22 cellular contexts compared by ENCODE assay signal in the genomic region with DNA sequence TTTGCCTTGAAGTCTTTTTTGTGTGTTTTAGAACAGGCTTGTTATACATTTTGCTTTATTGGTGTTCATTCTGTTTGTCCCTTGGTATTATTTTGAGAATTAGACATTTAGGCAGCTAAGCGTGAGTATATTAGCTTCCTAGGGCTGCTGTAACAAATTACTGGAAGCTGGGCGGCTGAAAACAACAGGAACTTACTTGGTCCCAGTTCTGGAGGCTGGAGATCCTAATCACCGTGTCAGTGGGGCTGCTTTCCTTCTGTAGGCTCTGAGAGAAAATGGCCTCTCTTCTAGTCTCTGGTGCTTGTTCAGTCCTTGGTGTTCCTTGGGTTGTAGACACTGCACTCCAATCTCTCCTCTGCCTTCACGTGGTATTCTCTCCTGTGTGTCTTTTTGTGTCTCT.
A peak's percentile ranks its signal among the peaks of the same experiment; 100 is the strongest.
DNase-seq lines count a peak whose midpoint lies in the region; ATAC-seq and TF ChIP-seq lines count a peak whose summit lies in the region.
"Had no signal": no experiment of that assay in that cellular context is flagged by ENCODE, and none has a peak within 500 bp of the region (broad histone marks: within the 10 kb centered on the region; RNA-seq: fewer than 3 reads in every experiment).

No MANE protein-coding gene starts in this region.

- POLR2A ChIA-PET in CD4-positive, alpha-beta memory T cell (lab: Charles Lee; ENCODE audit: partially characterized antibody), result no interaction called here

- intact Hi-C loops in CD4-positive, alpha-beta memory T cell (cut with micrococcal nuclease), result no loop called here

- peaks cover 11% of the 10 kb centered on the region for H3K4me1 ChIP-seq in CD4-positive, alpha-beta memory T cell (ENCODE audit: insufficient read depth, low read length)
- no peaks in the 10 kb centered on the region for H3K4me1 ChIP-seq in foreskin keratinocyte
- H3K4me1 ChIP-seq: neural progenitor cell had no signal

- no peaks in the 10 kb centered on the region for H3K9me3 ChIP-seq in CD4-positive, alpha-beta memory T cell (ENCODE audit: control insufficient read depth in 1 of 2, low read length in 2 of 2)
- H3K9me3 ChIP-seq in MG63, result no peaks in the 10 kb centered on the region
- H3K9me3 ChIP-seq: SJSA1, tibial nerve had no signal

- peaks cover 18 to 56% of the 10 kb centered on the region in 2 donors for H3K36me3 Mint-ChIP-seq in CD4-positive, alpha-beta memory T cell
- H3K36me3 Mint-ChIP-seq in endothelial cell (ENCODE audit: low read depth, unreplicated experiment), result peaks cover 22% of the 10 kb centered on the region
- peaks cover 10% of the 10 kb centered on the region for H3K36me3 Mint-ChIP-seq in neural crest cell (ENCODE audit: low read depth)

- H3K9me3 Mint-ChIP-seq in CD4-positive, alpha-beta memory T cell, result peaks cover 0 to 6% (median 0%) of the 10 kb centered on the region in 8 donors
- no peaks in the 10 kb centered on the region for H3K9me3 Mint-ChIP-seq in endothelial cell (ENCODE audit: unreplicated experiment)
- no peaks in the 10 kb centered on the region for H3K9me3 Mint-ChIP-seq in neural crest cell
- H3K9me3 Mint-ChIP-seq: neural progenitor cell had no signal

- H3K4me3 ChIP-seq in CD4-positive, alpha-beta memory T cell (ENCODE audit: low read length in 2 of 2), result no peak overlapping the region
- H3K4me3 ChIP-seq in MG63, result no peak overlapping the region
- H3K4me3 ChIP-seq: neural progenitor cell, SJSA1, tibial nerve had no signal

- ATAC-seq in SK-N-SH treated with all-trans-retinoic acid at 6 μM for 48 hours, result no peak
- no peak for ATAC-seq in foreskin keratinocyte
- ATAC-seq: activated CD8-positive, alpha-beta memory T cell treated with anti-CD3 and anti-CD28 coated beads, Interleukin-2, amount 10 ng/mL, durations not matched to agents 7 days and 5 days; PC-3 had no signal

- peaks cover 13 to 27% (median 16%) of the 10 kb centered on the region in 4 donors for H3K4me1 Mint-ChIP-seq in CD4-positive, alpha-beta memory T cell
- H3K4me1 Mint-ChIP-seq in endothelial cell (ENCODE audit: unreplicated experiment) (peaks cover 21% of the 10 kb centered on the region), neural crest cell (peaks cover 23% of the 10 kb centered on the region)

- no peaks in the 10 kb centered on the region for H3K27me3 Mint-ChIP-seq in CD4-positive, alpha-beta memory T cell
- peaks cover 8% of the 10 kb centered on the region for H3K27me3 Mint-ChIP-seq in endothelial cell (ENCODE audit: unreplicated experiment)
- no peaks in the 10 kb centered on the region for H3K27me3 Mint-ChIP-seq in neural crest cell (ENCODE audit: low read depth)
- H3K27me3 Mint-ChIP-seq: activated CD8-positive, alpha-beta memory T cell treated with anti-CD3 and anti-CD28 coated beads, Interleukin-2, amount 10 ng/mL, durations not matched to agents 7 days and 5 days had no signal

- H3K4me3 Mint-ChIP-seq in CD4-positive, alpha-beta memory T cell, result no peak overlapping the region
- H3K4me3 Mint-ChIP-seq in endothelial cell (ENCODE audit: unreplicated experiment) (no peak overlapping the region), neural crest cell (no peak overlapping the region)
- H3K4me3 Mint-ChIP-seq: activated CD8-positive, alpha-beta memory T cell treated with anti-CD3 and anti-CD28 coated beads, Interleukin-2, amount 10 ng/mL, durations not matched to agents 7 days and 5 days; neural progenitor cell had no signal

- CTCF ChIA-PET in CD4-positive, alpha-beta memory T cell (lab: Charles Lee; ENCODE audit: partially characterized antibody), result interaction anchor here (0.6 to 1.4 kb wide), 3 partner anchors 24 to 186 kb away, joined by 3 to 4 read pairs (median 3); no protein-coding TSS in a partner anchor

- H3K27me3 ChIP-seq in CD4-positive, alpha-beta memory T cell (ENCODE audit: insufficient read depth, low read length), result no peaks in the 10 kb centered on the region
- H3K27me3 ChIP-seq in foreskin keratinocyte, result no peaks in the 10 kb centered on the region
- no peaks in the 10 kb centered on the region for H3K27me3 ChIP-seq in MG63
- H3K27me3 ChIP-seq: neural progenitor cell, SJSA1, tibial nerve had no signal

- H3K27ac ChIP-seq in CD4-positive, alpha-beta memory T cell (ENCODE audit: low read depth, low read length), result no peak overlapping the region
- H3K27ac ChIP-seq in foreskin keratinocyte, result no peak overlapping the region
- H3K27ac ChIP-seq: neural progenitor cell, SJSA1 had no signal

- H3K36me3 ChIP-seq in CD4-positive, alpha-beta memory T cell (ENCODE audit: insufficient read depth, low read length), result peaks cover 17% of the 10 kb centered on the region
- H3K36me3 ChIP-seq in MG63, result peaks cover 5% of the 10 kb centered on the region

- DNase-seq in CD4-positive, alpha-beta memory T cell, result no peak
- DNase-seq in endothelial cell (ENCODE audit: low spot score), result no peak
- DNase-seq in neural crest cell (ENCODE audit: low read depth, low spot score), result no peak
- DNase-seq in foreskin keratinocyte, result no peak
- DNase-seq in MG63, result no peak
- no peak for DNase-seq in superior temporal gyrus (ENCODE audit: extremely low spot score)
- no peak for DNase-seq in T-helper 1 cell
- DNase-seq: activated CD4-positive, alpha-beta T cell treated with anti-CD3 and anti-CD28 coated beads for 1 hour; activated CD8-positive, alpha-beta memory T cell treated with anti-CD3 and anti-CD28 coated beads, Interleukin-2, amount 10 ng/mL, durations not matched to agents 7 days and 5 days; activated gamma-delta T cell; COR-L47; hippocampal formation; kidney; NCI-H1436 treated with DMSO at 0.1 percent for 48 hours; NCI-H774; PC-3; stimulated activated naive CD4-positive, alpha-beta T cell; T-helper 9 cell had no signal

- no peak for TF ChIP-seq CTCF in endothelial cell (IDR thresholded peaks at IDR 0.05; ENCODE audit: unreplicated experiment)
- no peak for TF ChIP-seq CTCF in neural crest cell (conservative IDR thresholded peaks at IDR 0.05)
- TF ChIP-seq CTCF in foreskin keratinocyte (conservative IDR thresholded peaks at IDR 0.05), result no peak

- peak overlapping the region in 6 of 7 donors; percentile 6 to 67 (median 49) for H3K27ac Mint-ChIP-seq in CD4-positive, alpha-beta memory T cell
- H3K27ac Mint-ChIP-seq in endothelial cell (ENCODE audit: unreplicated experiment) (peak overlapping the region; percentile 74), neural crest cell (ENCODE audit: unreplicated experiment) (peak overlapping the region; percentile 69)
- H3K27ac Mint-ChIP-seq: activated CD8-positive, alpha-beta memory T cell treated with anti-CD3 and anti-CD28 coated beads, Interleukin-2, amount 10 ng/mL, durations not matched to agents 7 days and 5 days; neural progenitor cell had no signal

TF ChIP-seq in SK-N-SH treated with all-trans-retinoic acid at 6 μM for 48 hours, 23 proteins besides CTCF, POLR2A, EP300 and RAD21:
- TF ChIP-seq ZFP30 (CRISPR knock-in tag; IDR thresholded peaks at IDR 0.05), result no peak
- TF ChIP-seq, protein P1, sequence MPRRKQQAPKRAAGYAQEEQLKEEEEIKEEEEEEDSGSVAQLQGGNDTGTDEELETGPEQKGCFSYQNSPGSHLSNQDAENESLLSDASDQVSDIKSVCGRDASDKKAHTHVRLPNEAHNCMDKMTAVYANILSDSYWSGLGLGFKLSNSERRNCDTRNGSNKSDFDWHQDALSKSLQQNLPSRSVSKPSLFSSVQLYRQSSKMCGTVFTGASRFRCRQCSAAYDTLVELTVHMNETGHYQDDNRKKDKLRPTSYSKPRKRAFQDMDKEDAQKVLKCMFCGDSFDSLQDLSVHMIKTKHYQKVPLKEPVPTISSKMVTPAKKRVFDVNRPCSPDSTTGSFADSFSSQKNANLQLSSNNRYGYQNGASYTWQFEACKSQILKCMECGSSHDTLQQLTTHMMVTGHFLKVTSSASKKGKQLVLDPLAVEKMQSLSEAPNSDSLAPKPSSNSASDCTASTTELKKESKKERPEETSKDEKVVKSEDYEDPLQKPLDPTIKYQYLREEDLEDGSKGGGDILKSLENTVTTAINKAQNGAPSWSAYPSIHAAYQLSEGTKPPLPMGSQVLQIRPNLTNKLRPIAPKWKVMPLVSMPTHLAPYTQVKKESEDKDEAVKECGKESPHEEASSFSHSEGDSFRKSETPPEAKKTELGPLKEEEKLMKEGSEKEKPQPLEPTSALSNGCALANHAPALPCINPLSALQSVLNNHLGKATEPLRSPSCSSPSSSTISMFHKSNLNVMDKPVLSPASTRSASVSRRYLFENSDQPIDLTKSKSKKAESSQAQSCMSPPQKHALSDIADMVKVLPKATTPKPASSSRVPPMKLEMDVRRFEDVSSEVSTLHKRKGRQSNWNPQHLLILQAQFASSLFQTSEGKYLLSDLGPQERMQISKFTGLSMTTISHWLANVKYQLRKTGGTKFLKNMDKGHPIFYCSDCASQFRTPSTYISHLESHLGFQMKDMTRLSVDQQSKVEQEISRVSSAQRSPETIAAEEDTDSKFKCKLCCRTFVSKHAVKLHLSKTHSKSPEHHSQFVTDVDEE (CRISPR knock-in tag; IDR thresholded peaks at IDR 0.05), result 0 out of 2 replicates have a peak, but pooled peaks have one; percentile 10
- TF ChIP-seq TOX (CRISPR knock-in tag; IDR thresholded peaks at IDR 0.05; ENCODE audit: borderline replicate concordance), result no peak
- TF ChIP-seq CSDC2 (CRISPR knock-in tag; IDR thresholded peaks at IDR 0.05), result no peak
